ENCODE assay signal across 9 cellular contexts in the genomic region with DNA sequence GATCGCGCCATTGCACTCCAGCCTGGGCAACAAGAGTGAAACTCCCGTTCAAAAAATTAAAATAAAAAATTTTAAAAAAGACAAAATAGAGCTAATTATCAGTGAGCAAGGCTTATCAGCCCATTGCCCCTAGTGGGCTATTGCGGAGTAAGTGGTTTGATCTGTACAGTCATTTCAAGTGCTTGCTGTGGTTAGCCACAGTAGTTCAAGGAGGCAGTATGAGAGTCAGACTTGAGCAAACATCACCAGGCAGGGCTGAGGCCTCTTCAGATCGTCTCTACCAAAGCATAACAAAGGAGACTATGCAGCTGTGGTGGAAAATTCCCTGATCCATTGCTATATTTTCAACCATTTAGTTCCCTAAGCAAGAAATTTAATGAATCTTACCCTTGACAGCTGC. TPM values are rescaled to one million over a fixed set of nuclear protein-coding genes. Genes with fewer than 3 reads are reported as not detected.
DNase-seq lines count a peak whose midpoint lies in the region; ATAC-seq and TF ChIP-seq lines count a peak whose summit lies in the region.
"Had no signal": no experiment of that assay in that cellular context is flagged by ENCODE, and none has a peak within 500 bp of the region (broad histone marks: within the 10 kb centered on the region; RNA-seq: fewer than 3 reads in every experiment).

No MANE protein-coding gene starts in this region.

- no peak overlapping the region for H3K27ac Mint-ChIP-seq in immature natural killer cell

- H3K27ac ChIP-seq in WERI-Rb-1 = no peak overlapping the region
- H3K27ac ChIP-seq: VCaP had no signal

- H3K9me3 Mint-ChIP-seq in immature natural killer cell = no peaks in the 10 kb centered on the region

- peak; percentile 90 for ATAC-seq in GM21515 (IDR thresholded peaks at IDR 0.05; ENCODE audit: unreplicated experiment)
- peak; percentile 98 for ATAC-seq in HG03571 (IDR thresholded peaks at IDR 0.05; ENCODE audit: unreplicated experiment)

- DNase-seq in WERI-Rb-1 (no peak), immature natural killer cell (peak; percentile 36 to 62 (median 45)), GOT3 (lab: John Stamatoyannopoulos, UW) (no peak), pons (ENCODE audit: low spot score) (no peak), putamen (ENCODE audit: low spot score) (no peak)

- H3K4me3 Mint-ChIP-seq in immature natural killer cell = no peak overlapping the region

- TF ChIP-seq CTCF in GM12875 (IDR thresholded peaks at IDR 0.05; ENCODE audit: borderline replicate concordance, insufficient read depth, low read depth, low read length) (peak; percentile 44; the same call in 1 of the 2 replicates), WERI-Rb-1 (IDR thresholded peaks at IDR 0.05; ENCODE audit: low read depth, low read length) (0 out of 2 replicates have a peak, but pooled peaks have one; percentile 9)

- H3K36me3 Mint-ChIP-seq in immature natural killer cell = no peaks in the 10 kb centered on the region

- H3K4me3 ChIP-seq in GM12875 (ENCODE audit: low read depth, low read length) (no peak overlapping the region), WERI-Rb-1 (ENCODE audit: low read depth, low read length) (no peak overlapping the region)

- H3K36me3 ChIP-seq in WERI-Rb-1 = no peaks in the 10 kb centered on the region

- H3K27me3 ChIP-seq in WERI-Rb-1 (ENCODE audit: insufficient read depth, low read depth, severe bottlenecking) = peaks cover 4% of the 10 kb centered on the region

- H3K4me1 Mint-ChIP-seq in immature natural killer cell = peaks cover 32 to 41% of the 10 kb centered on the region in 2 donors

- no peaks in the 10 kb centered on the region for H3K9me3 ChIP-seq in WERI-Rb-1 (ENCODE audit: severe bottlenecking)

- peaks cover 5 to 18% (median 11%) of the 10 kb centered on the region in 3 donors for H3K27me3 Mint-ChIP-seq in immature natural killer cell (ENCODE audit: low read depth in 3 of 3)

RNA-seq across cellular contexts. Expression of a gene that starts 4.3 kb away (rescaled TPM):
- 1 to 10 TPM; 3.2 to 6.9 (median 4.7) TPM for polyA plus RNA-seq in immature natural killer cell

RNA-seq across cellular contexts. Expression of a gene that starts 6.5 kb away (rescaled TPM):
- 1 to 10 TPM in 1 of 3 donors, under 1 TPM in 2; 0.19 to 2.1 (median 0.20) TPM for polyA plus RNA-seq in immature natural killer cell

Comparison
In these comparisons a context has a peak if more than half of its experiments do, and no peak if none do; other contexts are left out.
1. DNase-seq: peak in immature natural killer cell (3 of 3); none in WERI-Rb-1 (single experiment), GOT3 (single experiment), pons (single experiment) and putamen (single experiment).